Comparison of ENCODE assay signal across 17 cellular contexts in the genomic region with DNA sequence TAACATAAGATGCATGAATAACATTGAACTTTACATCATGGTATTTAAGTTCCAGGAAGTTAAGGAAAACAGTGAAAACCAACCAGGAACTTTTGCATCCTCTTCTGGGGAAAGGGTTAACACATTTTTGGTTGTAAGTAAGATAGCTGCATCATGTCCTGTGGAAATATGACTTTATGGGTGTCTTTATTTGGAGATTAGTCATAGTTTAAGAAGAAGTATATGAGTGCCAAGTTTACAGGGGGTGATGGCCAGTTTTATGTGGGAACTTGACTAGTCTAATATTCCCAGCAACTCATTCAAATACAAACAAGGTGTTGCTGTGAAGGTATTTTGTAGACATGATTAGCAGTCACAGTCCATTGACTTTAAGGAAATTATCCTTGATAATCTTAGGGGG.
A peak's percentile ranks its signal among the peaks of the same experiment; 100 is the strongest.
DNase-seq lines count a peak whose midpoint lies in the region; ATAC-seq, FAIRE-seq and TF ChIP-seq lines count a peak whose summit lies in the region.
"Had no signal": no experiment of that assay in that cellular context is flagged by ENCODE, and none has a peak within 500 bp of the region (broad histone marks: within the 10 kb centered on the region; RNA-seq: fewer than 3 reads in every experiment).

No MANE protein-coding gene starts in this region.

- no peak overlapping the region for H3K27ac Mint-ChIP-seq in astrocyte (ENCODE audit: unreplicated experiment)
- H3K27ac Mint-ChIP-seq: B cell; CD4-positive, CD25-positive, alpha-beta regulatory T cell had no signal

- H3K36me3 Mint-ChIP-seq in astrocyte (ENCODE audit: low read depth, unreplicated experiment), result peaks cover 3% of the 10 kb centered on the region
- H3K36me3 Mint-ChIP-seq: CD4-positive, CD25-positive, alpha-beta regulatory T cell had no signal

- no peak for TF ChIP-seq CTCF in astrocyte (IDR thresholded peaks at IDR 0.05; ENCODE audit: insufficient read depth, low read depth, low read length)
- TF ChIP-seq CTCF in fibroblast of lung (conservative IDR thresholded peaks at IDR 0.05 in 1 of 2, IDR thresholded peaks at IDR 0.05 in 1 of 2; ENCODE audit: low read depth in 1 of 2, low read length in 2 of 2), result no peak

- H3K79me1 ChIP-seq in trophoblast cell (ENCODE audit: low read length), result peaks cover 5% of the 10 kb centered on the region

- H3K4me1 Mint-ChIP-seq in astrocyte (ENCODE audit: low read depth, unreplicated experiment), result peaks cover 2% of the 10 kb centered on the region
- H3K4me1 Mint-ChIP-seq: B cell; CD4-positive, CD25-positive, alpha-beta regulatory T cell had no signal

- no peak overlapping the region for H3K23ac ChIP-seq in trophoblast cell (ENCODE audit: low read length)

- no peak overlapping the region for H2BK5ac ChIP-seq in trophoblast cell (ENCODE audit: low read depth, low read length, poor library complexity)

- H3K18ac ChIP-seq in trophoblast cell (ENCODE audit: low read length), result no peak overlapping the region

- H2AFZ ChIP-seq in astrocyte (ENCODE audit: low read depth, low read length), result no peak overlapping the region
- no peak overlapping the region for H2AFZ ChIP-seq in fibroblast of lung (ENCODE audit: low read length)
- H2AFZ ChIP-seq in trophoblast cell (ENCODE audit: insufficient read depth, low read length, poor library complexity), result no peak overlapping the region

- no peaks in the 10 kb centered on the region for H3K27me3 Mint-ChIP-seq in astrocyte (ENCODE audit: low read depth, unreplicated experiment)
- H3K27me3 Mint-ChIP-seq: B cell; CD4-positive, CD25-positive, alpha-beta regulatory T cell had no signal

- H4K20me1 ChIP-seq in astrocyte (ENCODE audit: insufficient read depth, low read length), result no peaks in the 10 kb centered on the region
- no peaks in the 10 kb centered on the region for H4K20me1 ChIP-seq in fibroblast of lung (ENCODE audit: control insufficient read depth, extremely low read depth, insufficient read depth, low read length)

- H3K27me3 ChIP-seq in astrocyte (ENCODE audit: insufficient read depth, low read length), result no peaks in the 10 kb centered on the region
- H3K27me3 ChIP-seq in fibroblast of lung (ENCODE audit: control insufficient read depth, insufficient read depth, low read length), result no peaks in the 10 kb centered on the region
- no peaks in the 10 kb centered on the region for H3K27me3 ChIP-seq in trophoblast cell (ENCODE audit: insufficient read depth, low read length)

- H3K4me3 Mint-ChIP-seq in astrocyte (ENCODE audit: unreplicated experiment), result no peak overlapping the region
- H3K4me3 Mint-ChIP-seq: B cell; CD4-positive, CD25-positive, alpha-beta regulatory T cell had no signal

- H3K79me2 ChIP-seq in astrocyte (ENCODE audit: insufficient read depth, low read length) (peaks cover 5% of the 10 kb centered on the region), fibroblast of lung (ENCODE audit: control insufficient read depth, insufficient read depth, low read length) (no peaks in the 10 kb centered on the region), trophoblast cell (ENCODE audit: control insufficient read depth, insufficient read depth, low read length, poor library complexity) (no peaks in the 10 kb centered on the region)

- no peak for FAIRE-seq in astrocyte (lab: Jason Lieb, UNC)

- H3K4me2 ChIP-seq in astrocyte (ENCODE audit: low read length) (no peak overlapping the region), fibroblast of lung (ENCODE audit: extremely low read depth, insufficient read depth, low read length) (no peak overlapping the region), trophoblast cell (ENCODE audit: low read length) (no peak overlapping the region)

- H3K9me3 ChIP-seq in astrocyte (ENCODE audit: insufficient read depth, low read depth, low read length) (no peaks in the 10 kb centered on the region), fibroblast of lung (ENCODE audit: control insufficient read depth, insufficient read depth, low read depth, low read length) (no peaks in the 10 kb centered on the region), trophoblast cell (ENCODE audit: insufficient read depth, low read depth, low read length) (peaks cover 2% of the 10 kb centered on the region)
- H3K9me3 ChIP-seq: HAP-1 had no signal

- peak; percentile 69 for DNase-seq in HT1080 (ENCODE audit: low read depth)
- peak; percentile 2 for DNase-seq in astrocyte (ENCODE audit: low read depth)
- DNase-seq in fibroblast of lung (ENCODE audit: low read depth in 2 of 2), result peak; percentile 5 to 15
- no peak for DNase-seq in trophoblast cell
- no peak for DNase-seq in GM03348 (ENCODE audit: low spot score)
- no peak for DNase-seq in midbrain (lab: John Stamatoyannopoulos, UW)
- DNase-seq: CD4-positive, CD25-positive, alpha-beta regulatory T cell; KG1; NCI-H1105 treated with DMSO at 0.1 percent for 48 hours; NCI-H1694 treated with DMSO at 0.1 percent for 48 hours; NCI-H2107; NCI-H69 had no signal

- H3K27ac ChIP-seq in astrocyte (ENCODE audit: low read depth, low read length) (peak overlapping the region; percentile 30), fibroblast of lung (ENCODE audit: insufficient read depth, low read length) (no peak overlapping the region), trophoblast cell (ENCODE audit: low read depth, low read length) (peak overlapping the region; percentile 10)
- H3K27ac ChIP-seq: RWPE1 had no signal

- no peak overlapping the region for H4K91ac ChIP-seq in trophoblast cell (ENCODE audit: low read depth, low read length)

- H3K9ac ChIP-seq in astrocyte (ENCODE audit: low read length) (no peak overlapping the region), fibroblast of lung (ENCODE audit: insufficient read depth, low read length) (no peak overlapping the region), trophoblast cell (ENCODE audit: low read length) (no peak overlapping the region)

- H3K4ac ChIP-seq in trophoblast cell (ENCODE audit: low read depth, low read length), result no peak overlapping the region

- H3K4me1 ChIP-seq in astrocyte (ENCODE audit: insufficient read depth, low read length) (no peaks in the 10 kb centered on the region), fibroblast of lung (ENCODE audit: control insufficient read depth, extremely low read depth, insufficient read depth, low read length) (no peaks in the 10 kb centered on the region), trophoblast cell (ENCODE audit: control insufficient read depth in 1 of 2, insufficient read depth in 2 of 2, low read length in 2 of 2) (peaks cover 7 to 11% of the 10 kb centered on the region in 2 experiments)
- H3K4me1 ChIP-seq: HAP-1 had no signal

- no peak overlapping the region for H2BK120ac ChIP-seq in trophoblast cell (ENCODE audit: insufficient read depth, low read length, poor library complexity)

- no peak overlapping the region for H2BK12ac ChIP-seq in trophoblast cell (ENCODE audit: low read length)

- H3K36me3 ChIP-seq in astrocyte (ENCODE audit: insufficient read depth, low read length), result no peaks in the 10 kb centered on the region
- H3K36me3 ChIP-seq in fibroblast of lung (ENCODE audit: control insufficient read depth, insufficient read depth, low read length), result no peaks in the 10 kb centered on the region
- H3K36me3 ChIP-seq in trophoblast cell (ENCODE audit: control insufficient read depth in 1 of 2, insufficient read depth in 2 of 2, low read length in 2 of 2), result peaks cover 0 to 2% of the 10 kb centered on the region in 2 experiments
- H3K36me3 ChIP-seq: HAP-1 had no signal

- H3K9me3 Mint-ChIP-seq in astrocyte (ENCODE audit: unreplicated experiment), result peaks cover 11% of the 10 kb centered on the region

- H3K4me3 ChIP-seq in astrocyte (ENCODE audit: insufficient read depth, low read depth, low read length) (no peak overlapping the region), fibroblast of lung (replicated peaks in 1 of 4; ENCODE audit: control extremely low read depth in 1 of 4, insufficient read depth in 1 of 4, low read depth in 3 of 4, low read length in 4 of 4) (no peak overlapping the region), trophoblast cell (ENCODE audit: low read depth, low read length) (no peak overlapping the region)
- H3K4me3 ChIP-seq: HAP-1 had no signal

- no peak overlapping the region for H4K8ac ChIP-seq in trophoblast cell (ENCODE audit: low read depth, low read length)

- H4K12ac ChIP-seq in trophoblast cell (ENCODE audit: low read depth, low read length), result no peak overlapping the region

- no peak overlapping the region for H3K14ac ChIP-seq in trophoblast cell (ENCODE audit: low read length)

- ATAC-seq in HG02642 (IDR thresholded peaks at IDR 0.05; ENCODE audit: poor library complexity, unreplicated experiment) (no peak), HG03025 (IDR thresholded peaks at IDR 0.05; ENCODE audit: low FRiP score, unreplicated experiment) (no peak)

- H2AK5ac ChIP-seq in trophoblast cell (ENCODE audit: low read length), result no peak overlapping the region

Comparison
In these comparisons a context has a peak if more than half of its experiments do, and no peak if none do; other contexts are left out.
1. DNase-seq: peak in HT1080 (single experiment), astrocyte (single experiment) and fibroblast of lung (2 of 2); none in trophoblast cell (0 of 2), GM03348 (single experiment) and midbrain (single experiment).